ENCODE assay signal across 8 cellular contexts in the genomic region with DNA sequence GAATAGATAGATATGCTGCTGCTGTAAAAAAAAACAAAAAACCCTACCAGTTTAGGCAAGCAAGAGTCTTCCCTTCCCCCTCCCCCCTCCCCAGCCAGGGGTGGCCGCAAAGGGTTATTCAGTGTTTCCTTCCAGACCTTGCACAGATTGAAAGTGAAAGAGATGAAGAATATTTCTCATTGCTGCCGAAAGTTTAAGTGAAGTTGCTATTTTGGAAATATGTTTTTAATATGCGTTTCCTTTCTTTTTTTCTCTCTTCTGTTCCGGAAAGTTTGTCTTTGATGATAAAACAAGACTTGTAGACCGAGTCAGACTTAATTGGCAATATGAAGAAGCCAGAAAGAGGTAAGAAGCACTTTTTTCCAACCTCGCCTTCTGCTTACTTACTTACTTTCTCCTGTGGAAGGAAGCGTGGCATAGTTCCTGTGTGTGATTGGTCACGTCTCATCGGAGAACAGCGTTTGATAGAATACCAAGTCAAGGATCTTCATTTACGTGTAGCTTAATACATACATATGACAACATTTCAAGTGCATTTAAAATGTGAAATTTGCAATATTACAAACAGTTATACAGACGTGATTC. TPM values are rescaled to one million over a fixed set of nuclear protein-coding genes. Genes with fewer than 3 reads are reported as not detected.
A peak's percentile ranks its signal among the peaks of the same experiment; 100 is the strongest.
DNase-seq lines count a peak whose midpoint lies in the region; ATAC-seq, FAIRE-seq and TF ChIP-seq lines count a peak whose summit lies in the region.

No MANE protein-coding gene starts in this region.

- no peaks in the 10 kb centered on the region for H3K36me3 ChIP-seq in GM23248 (ENCODE audit: low read depth)

- no peaks in the 10 kb centered on the region for H3F3A ChIP-seq in GM23248 (ENCODE audit: insufficient read depth)

- peak overlapping the region; percentile 92 for H3K4me3 Mint-ChIP-seq in T-helper 17 cell

- DNase-seq in GM12891 (ENCODE audit: insufficient read length, low spot score) (no peak), GM23248 (peak; percentile 23), T-helper 17 cell (peak in 2 of 3 donors; percentile 10 to 37), amygdala (lab: John Stamatoyannopoulos, UW) (no peak), NCI-H2029 treated with DMSO at 0.1 percent for 48 hours (lab: John Stamatoyannopoulos, UW) (no peak)
- DNase-seq in effector CD8-positive, alpha-beta T cell (lab: John Stamatoyannopoulos, UW) = peak; percentile 1
- peak; percentile 48 to 54 for DNase-seq in stimulated activated CD8-positive, alpha-beta memory T cell treated with anti-CD3 and anti-CD28 coated beads, Interleukin-7, amount 100 ng/mL, for 4 hours (ENCODE audit: low read depth in 2 of 2)

- H3K4me1 ChIP-seq in GM23248 (ENCODE audit: insufficient read depth) = no peaks in the 10 kb centered on the region

- H3K9ac ChIP-seq in GM23248 = peak overlapping the region; percentile 25; the same call in 1 of the 2 replicates

- no peak for TF ChIP-seq POLR2A in GM12891 (IDR thresholded peaks at IDR 0.05; ENCODE audit: low read depth, low read length)

- peak overlapping the region; percentile 37; the same call in 1 of the 2 replicates for H3K4me3 ChIP-seq in GM23248

- ATAC-seq in T-helper 17 cell (peak; percentile 85), HG03045 (IDR thresholded peaks at IDR 0.05; ENCODE audit: unreplicated experiment) (no peak)

- peak; percentile 33 for FAIRE-seq in GM12891 (lab: Jason Lieb, UNC)

- H4K20me1 ChIP-seq in GM23248 (ENCODE audit: insufficient read depth) = no peaks in the 10 kb centered on the region

- no peak overlapping the region for H3K4me2 ChIP-seq in GM23248 (ENCODE audit: unreplicated experiment)

- H3K27me3 ChIP-seq in GM23248 (replicated peaks; ENCODE audit: insufficient read depth) = no peaks in the 10 kb centered on the region

- in situ Hi-C loops in GM23248 (cut with MboI) = no loop called here

- H3K36me3 Mint-ChIP-seq in T-helper 17 cell (ENCODE audit: low read depth) = no peaks in the 10 kb centered on the region

- H3K79me2 ChIP-seq in GM23248 (ENCODE audit: insufficient read depth) = no peaks in the 10 kb centered on the region

- H3K27ac Mint-ChIP-seq in T-helper 17 cell = peak overlapping the region; percentile 89

- H3K9me2 ChIP-seq in GM23248 (ENCODE audit: insufficient read depth) = no peaks in the 10 kb centered on the region

- WGBS in GM23248 (ENCODE audit: low coverage in 1 of 2, low lambda C conversion rate in 2 of 2, missing lambda C conversion rate in 2 of 2), 2 experiments = 30 to 41% methylated on average over 12 of the region's 12 CpGs

- H3K9me3 ChIP-seq in GM23248 (ENCODE audit: low read depth) (no peaks in the 10 kb centered on the region), T-helper 17 cell (ENCODE audit: control insufficient read depth, low read length, poor library complexity, severe bottlenecking) (no peaks in the 10 kb centered on the region)

- H3K4me1 Mint-ChIP-seq in T-helper 17 cell = peaks cover 15% of the 10 kb centered on the region

- H2AFZ ChIP-seq in GM23248 = no peak overlapping the region

- no peaks in the 10 kb centered on the region for H3K27me3 Mint-ChIP-seq in T-helper 17 cell

- no peak overlapping the region for H3K27ac ChIP-seq in GM23248

TF ChIP-seq in GM12891, 5 proteins besides CTCF, POLR2A, EP300 and RAD21:
- no peak for TF ChIP-seq POU2F2 (IDR thresholded peaks at IDR 0.05; ENCODE audit: low read depth, low read length)
- TF ChIP-seq PAX5 (IDR thresholded peaks at IDR 0.05; ENCODE audit: insufficient read depth, low read length, severe bottlenecking) = no peak
- no peak for TF ChIP-seq POLR2AphosphoS5 (IDR thresholded peaks at IDR 0.05; ENCODE audit: low read depth, low read length)
- TF ChIP-seq TAF1 (IDR thresholded peaks at IDR 0.05; ENCODE audit: low read depth, low read length) = no peak
- TF ChIP-seq SPI1 (IDR thresholded peaks at IDR 0.05; ENCODE audit: low read depth, low read length) = no peak
TF ChIP-seq in GM12891: peak in this region for 0.

RNA-seq across cellular contexts. Expression of a gene that starts 58.4 kb away (rescaled TPM):
- 3.9 TPM for polyA plus RNA-seq in GM12891 (2012; ENCODE audit: low read depth, missing spikeins)
- total RNA-seq in GM23248 (2014; rRNA removed; shearing (Covaris generic)) = 0.89 and 0.97 TPM in 2 replicates
- polyA plus RNA-seq in GM23248 (2016; fragmentation: Nextera tagmentation; extraction: Ambion mirVana) = 0.29 and 0.71 TPM in 2 replicates
- 1 to 10 TPM in 1 of 2 donors, under 1 TPM in 1; 0.37 to 3.3 TPM for total RNA-seq in T-helper 17 cell

Comparison
In these comparisons a context has a peak if more than half of its experiments do, and no peak if none do; other contexts are left out.
1. DNase-seq: peak in GM23248 (single experiment), T-helper 17 cell (2 of 3), effector CD8-positive, alpha-beta T cell (single experiment) and stimulated activated CD8-positive, alpha-beta memory T cell treated with anti-CD3 and anti-CD28 coated beads, Interleukin-7, amount 100 ng/mL, for 4 hours (2 of 2); none in GM12891 (single experiment), amygdala (0 of 56) and NCI-H2029 treated with DMSO at 0.1 percent for 48 hours (single experiment).